8 cellular contexts compared by ENCODE assay signal in the genomic region with DNA sequence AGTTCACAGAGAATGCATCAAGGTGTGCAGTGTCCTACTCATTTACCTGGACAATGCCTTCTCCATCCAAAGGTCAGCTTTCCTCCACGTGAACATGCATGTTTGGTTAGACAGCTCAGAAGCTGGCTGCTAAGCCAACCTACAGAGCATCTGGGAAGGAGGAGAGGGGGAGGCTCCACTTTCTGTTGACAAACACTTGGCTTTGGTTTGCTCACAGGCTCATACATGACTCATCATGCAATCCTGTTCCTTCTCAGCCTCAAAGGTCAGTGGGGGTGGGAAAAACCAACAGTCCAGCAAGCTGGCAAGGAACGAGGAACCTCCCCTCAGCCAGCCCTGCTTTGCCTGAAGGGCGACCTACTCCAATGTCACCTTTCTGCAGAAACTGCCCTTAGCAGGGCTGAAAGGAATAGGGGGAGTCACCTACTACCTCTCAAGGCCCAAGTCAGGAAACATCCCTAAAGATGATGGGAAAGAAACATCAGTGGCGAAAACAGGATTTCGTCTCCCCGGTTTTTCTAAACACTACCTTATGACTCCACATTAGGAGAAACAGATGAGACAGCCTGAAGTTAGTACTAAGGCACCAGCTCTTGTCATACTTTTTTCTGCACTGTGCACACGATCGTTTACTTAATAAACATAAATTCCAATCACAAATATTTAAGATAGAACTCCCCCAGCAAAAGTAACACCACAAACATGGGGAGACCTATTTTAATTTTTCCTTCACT. TPM values are rescaled to one million over a fixed set of nuclear protein-coding genes. Genes with fewer than 3 reads are reported as not detected.
A peak's percentile ranks its signal among the peaks of the same experiment; 100 is the strongest.
DNase-seq lines count a peak whose midpoint lies in the region; FAIRE-seq and TF ChIP-seq lines count a peak whose summit lies in the region.

No MANE protein-coding gene starts in this region.

- no TSS peak for BruUV-seq in A673 (replicated peaks; lab: Mats Ljungman, UMichigan)

- FAIRE-seq in frontal cortex (lab: Jason Lieb, UNC) = no peak

- CTCF ChIA-PET in A673 (lab: Charles Lee) = no interaction called here

- H3K4me3 ChIP-seq in A673 (ENCODE audit: low read depth, low read length, poor library complexity, severe bottlenecking) = no peak overlapping the region

- peak; percentile 99 for DNase-seq in DMS53 (lab: John Stamatoyannopoulos, UW)
- DNase-seq in NCI-H2227 treated with DMSO at 0.1 percent for 48 hours (lab: John Stamatoyannopoulos, UW) = peak; percentile 32
- DNase-seq in dedifferentiated amniotic fluid mesenchymal stem cell (ENCODE audit: extremely low spot score) = peak; percentile 80
- peak; percentile 33 for DNase-seq in nephron progenitor cell
- no peak for DNase-seq in frontal cortex (ENCODE audit: low spot score in 2 of 2)
- no peak for DNase-seq in A673 (ENCODE audit: low spot score)
- no peak for DNase-seq in cortex of kidney (lab: John Stamatoyannopoulos, UW)
- DNase-seq in activated CD4-positive, alpha-beta T cell treated with anti-CD3 and anti-CD28 coated beads, Interleukin-2, amount 10 ng/mL, durations not matched to agents 24 days and 14 days = no peak

- TF ChIP-seq CTCF in nephron progenitor cell (IDR thresholded peaks at IDR 0.05) = no peak
- no peak for TF ChIP-seq CTCF in A673 (conservative IDR thresholded peaks at IDR 0.05; ENCODE audit: low read depth, low read length)

- H3K9me3 ChIP-seq in A673 (ENCODE audit: low read depth, low read length, poor library complexity, severe bottlenecking) = no peaks in the 10 kb centered on the region

- no peak overlapping the region for H3K27ac ChIP-seq in A673 (ENCODE audit: low read depth, low read length, poor library complexity, severe bottlenecking)

- no peaks in the 10 kb centered on the region for H3K27me3 Mint-ChIP-seq in nephron progenitor cell (ENCODE audit: low read depth, poor library complexity)
- no peaks in the 10 kb centered on the region for H3K27me3 Mint-ChIP-seq in activated CD4-positive, alpha-beta T cell treated with anti-CD3 and anti-CD28 coated beads, Interleukin-2, amount 10 ng/mL, durations not matched to agents 24 days and 14 days

- H3K27me3 ChIP-seq in A673 (replicated peaks; ENCODE audit: insufficient read depth, low read depth, low read length, poor library complexity) = no peaks in the 10 kb centered on the region

- H3K4me1 ChIP-seq in A673 (ENCODE audit: insufficient read depth, low read length, poor library complexity, severe bottlenecking) = peaks cover 7% of the 10 kb centered on the region

- H3K27ac Mint-ChIP-seq in nephron progenitor cell = peak overlapping the region; percentile 75
- H3K27ac Mint-ChIP-seq in activated CD4-positive, alpha-beta T cell treated with anti-CD3 and anti-CD28 coated beads, Interleukin-2, amount 10 ng/mL, durations not matched to agents 24 days and 14 days = no peak overlapping the region

- intact Hi-C loops in A673 (cut with micrococcal nuclease; ENCODE audit: unreplicated experiment) = no loop called here
- intact Hi-C loops in activated CD4-positive, alpha-beta T cell treated with anti-CD3 and anti-CD28 coated beads, Interleukin-2, amount 10 ng/mL, durations not matched to agents 24 days and 14 days (cut with micrococcal nuclease) = loop anchor here (5.0 kb wide), 1 partner anchor 39 kb away; a partner anchor contains a TSS

- H3K4me1 Mint-ChIP-seq in nephron progenitor cell = peaks cover 38% of the 10 kb centered on the region
- peaks cover 19% of the 10 kb centered on the region for H3K4me1 Mint-ChIP-seq in activated CD4-positive, alpha-beta T cell treated with anti-CD3 and anti-CD28 coated beads, Interleukin-2, amount 10 ng/mL, durations not matched to agents 24 days and 14 days

- no peak overlapping the region for H3K4me3 Mint-ChIP-seq in nephron progenitor cell
- H3K4me3 Mint-ChIP-seq in activated CD4-positive, alpha-beta T cell treated with anti-CD3 and anti-CD28 coated beads, Interleukin-2, amount 10 ng/mL, durations not matched to agents 24 days and 14 days = no peak overlapping the region

- POLR2A ChIA-PET in A673 (lab: Charles Lee; ENCODE audit: low non-redundant PET) = no interaction called here

- no peaks in the 10 kb centered on the region for H3K9me3 Mint-ChIP-seq in nephron progenitor cell
- no peaks in the 10 kb centered on the region for H3K9me3 Mint-ChIP-seq in activated CD4-positive, alpha-beta T cell treated with anti-CD3 and anti-CD28 coated beads, Interleukin-2, amount 10 ng/mL, durations not matched to agents 24 days and 14 days

- peaks cover 12% of the 10 kb centered on the region for H3K36me3 Mint-ChIP-seq in nephron progenitor cell (ENCODE audit: low read depth)
- H3K36me3 Mint-ChIP-seq in activated CD4-positive, alpha-beta T cell treated with anti-CD3 and anti-CD28 coated beads, Interleukin-2, amount 10 ng/mL, durations not matched to agents 24 days and 14 days (ENCODE audit: low read depth) = peaks cover 36% of the 10 kb centered on the region

- no peaks in the 10 kb centered on the region for H3K36me3 ChIP-seq in A673 (ENCODE audit: insufficient read depth, low read length, poor library complexity, severe bottlenecking)

RNA-seq across cellular contexts. Expression of a gene that starts 37.9 kb away (rescaled TPM):
- total RNA-seq in frontal cortex = 38.7 TPM
- total RNA-seq in A673 (2021) = 6.0 and 7.2 TPM in 2 replicates
- 15.7 and 19.1 TPM in 2 replicates for total RNA-seq in activated CD4-positive, alpha-beta T cell treated with anti-CD3 and anti-CD28 coated beads, Interleukin-2, amount 10 ng/mL, durations not matched to agents 24 days and 14 days

Comparison
In these comparisons a context has a peak if more than half of its experiments do, and no peak if none do; other contexts are left out.
1. DNase-seq: peak in DMS53 (single experiment), NCI-H2227 treated with DMSO at 0.1 percent for 48 hours (single experiment), dedifferentiated amniotic fluid mesenchymal stem cell (single experiment) and nephron progenitor cell (single experiment); none in frontal cortex (0 of 2), A673 (single experiment), cortex of kidney (single experiment) and activated CD4-positive, alpha-beta T cell treated with anti-CD3 and anti-CD28 coated beads, Interleukin-2, amount 10 ng/mL, durations not matched to agents 24 days and 14 days (single experiment).